ENCODE assay signal across 8 cellular contexts in genomic region chr17:8409966-8410881, GRCh38. TPM values are rescaled to one million over a fixed set of nuclear protein-coding genes. Genes with fewer than 3 reads are reported as not detected.
DNase-seq lines count a peak whose midpoint lies in the region; ATAC-seq and TF ChIP-seq lines count a peak whose summit lies in the region.

No MANE protein-coding gene starts in this region.

- H3K36me3 ChIP-seq in RWPE2 (ENCODE audit: low read depth) (no peaks in the 10 kb centered on the region), neutrophil (no peaks in the 10 kb centered on the region)

- H3K36me3 Mint-ChIP-seq in activated T-helper 2 cell treated with anti-CD3 and anti-CD28 coated beads, Interferon-gamma antibody, Interleukin-2, Interleukin-4, amounts not matched to agents 10 μg/mL and 5 μg/mL and 100 μg/mL, durations not matched to agents 14 hours and 24 hours and 36 hours (ENCODE audit: low read depth) = no peaks in the 10 kb centered on the region

- H3K27me3 Mint-ChIP-seq in activated T-helper 2 cell treated with anti-CD3 and anti-CD28 coated beads, Interferon-gamma antibody, Interleukin-2, Interleukin-4, amounts not matched to agents 10 μg/mL and 5 μg/mL and 100 μg/mL, durations not matched to agents 14 hours and 24 hours and 36 hours (ENCODE audit: low read depth) = peaks cover 34% of the 10 kb centered on the region

- H3K27ac ChIP-seq in RWPE2 (ENCODE audit: poor library complexity, severe bottlenecking) = no peak overlapping the region
- H3K27ac ChIP-seq in neutrophil = peak overlapping the region; percentile 97

- no peak overlapping the region for H3K4me3 ChIP-seq in RWPE2 (ENCODE audit: severe bottlenecking)
- no peak overlapping the region for H3K4me3 ChIP-seq in foreskin fibroblast (ENCODE audit: low read depth in 1 of 2, low read length in 2 of 2)
- peak overlapping the region; percentile 26 to 52 for H3K4me3 ChIP-seq in neutrophil (ENCODE audit: low read depth in 1 of 2, low read length in 1 of 2)

- peaks cover 21% of the 10 kb centered on the region for H3K4me1 Mint-ChIP-seq in activated T-helper 2 cell treated with anti-CD3 and anti-CD28 coated beads, Interferon-gamma antibody, Interleukin-2, Interleukin-4, amounts not matched to agents 10 μg/mL and 5 μg/mL and 100 μg/mL, durations not matched to agents 14 hours and 24 hours and 36 hours (ENCODE audit: low read depth)

- intact Hi-C loops in activated T-helper 2 cell treated with anti-CD3 and anti-CD28 coated beads, Interferon-gamma antibody, Interleukin-2, Interleukin-4, amounts not matched to agents 10 μg/mL and 5 μg/mL and 100 μg/mL, durations not matched to agents 14 hours and 24 hours and 36 hours (cut with micrococcal nuclease) = loop anchor here (1.0 to 2.0 kb wide), 2 partner anchors 31 to 335 kb away; no protein-coding TSS in a partner anchor

- H3K9me3 Mint-ChIP-seq in activated T-helper 2 cell treated with anti-CD3 and anti-CD28 coated beads, Interferon-gamma antibody, Interleukin-2, Interleukin-4, amounts not matched to agents 10 μg/mL and 5 μg/mL and 100 μg/mL, durations not matched to agents 14 hours and 24 hours and 36 hours = no peaks in the 10 kb centered on the region

- peaks cover 12% of the 10 kb centered on the region for H3K4me1 ChIP-seq in RWPE2 (ENCODE audit: insufficient read depth, poor library complexity, severe bottlenecking)
- peaks cover 49 to 50% of the 10 kb centered on the region in 2 experiments for H3K4me1 ChIP-seq in neutrophil (ENCODE audit: control insufficient read depth in 1 of 2, insufficient read depth in 1 of 2, low read depth in 1 of 2, low read length in 1 of 2)

- H3K4me3 Mint-ChIP-seq in activated T-helper 2 cell treated with anti-CD3 and anti-CD28 coated beads, Interferon-gamma antibody, Interleukin-2, Interleukin-4, amounts not matched to agents 10 μg/mL and 5 μg/mL and 100 μg/mL, durations not matched to agents 14 hours and 24 hours and 36 hours (ENCODE audit: low read depth) = no peak overlapping the region

- H3K27ac Mint-ChIP-seq in activated T-helper 2 cell treated with anti-CD3 and anti-CD28 coated beads, Interferon-gamma antibody, Interleukin-2, Interleukin-4, amounts not matched to agents 10 μg/mL and 5 μg/mL and 100 μg/mL, durations not matched to agents 14 hours and 24 hours and 36 hours = no peak overlapping the region

- DNase-seq in DMS79 treated with DMSO at 0.1 percent for 48 hours (lab: John Stamatoyannopoulos, UW) (peak; percentile 62), M059J (ENCODE audit: low read depth) (peak; percentile 84), RWPE2 (ENCODE audit: low spot score) (peak; percentile 81), foreskin fibroblast (peak; percentile 71 to 92), stromal cell of bone marrow (ENCODE audit: low read depth) (peak; percentile 81), cortex of kidney (lab: John Stamatoyannopoulos, UW) (no peak)
- DNase-seq in activated T-helper 2 cell treated with anti-CD3 and anti-CD28 coated beads, Interferon-gamma antibody, Interleukin-2, Interleukin-4, amounts not matched to agents 10 μg/mL and 5 μg/mL and 100 μg/mL, durations not matched to agents 14 hours and 24 hours and 36 hours (ENCODE audit: low spot score) = peak; percentile 66

- no peaks in the 10 kb centered on the region for H3K9me3 ChIP-seq in RWPE2 (ENCODE audit: severe bottlenecking)
- H3K9me3 ChIP-seq in neutrophil = no peaks in the 10 kb centered on the region

- ATAC-seq in RWPE2 (ENCODE audit: low read depth) = peak; percentile 75

- TF ChIP-seq CTCF in RWPE2 (IDR thresholded peaks at IDR 0.05; ENCODE audit: poor library complexity, severe bottlenecking) (peak; percentile 87), foreskin fibroblast (IDR thresholded peaks at IDR 0.05; ENCODE audit: low read depth, low read length) (peak; percentile 79), neutrophil (IDR thresholded peaks at IDR 0.05) (peak; percentile 89)

- H3K27me3 ChIP-seq in RWPE2 (ENCODE audit: insufficient read depth, poor library complexity, severe bottlenecking) = no peaks in the 10 kb centered on the region
- H3K27me3 ChIP-seq in neutrophil = no peaks in the 10 kb centered on the region

RNA-seq across cellular contexts. Expression of gene RNF222, which starts 12.6 kb away (rescaled TPM):
- total RNA-seq in M059J (2014; rRNA removed; shearing (Covaris generic)) = 0.10 TPM in 1 of 2 replicates, not detected in the other
- total RNA-seq in activated T-helper 2 cell treated with anti-CD3 and anti-CD28 coated beads, Interferon-gamma antibody, Interleukin-2, Interleukin-4, amounts not matched to agents 10 μg/mL and 5 μg/mL and 100 μg/mL, durations not matched to agents 14 hours and 24 hours and 36 hours = not detected in 2 replicates

RNA-seq across cellular contexts. Expression of gene NDEL1, which starts 25.5 kb away (rescaled TPM):
- total RNA-seq in M059J (2014; rRNA removed; shearing (Covaris generic)) = 39.5 and 43.7 TPM in 2 replicates
- total RNA-seq in activated T-helper 2 cell treated with anti-CD3 and anti-CD28 coated beads, Interferon-gamma antibody, Interleukin-2, Interleukin-4, amounts not matched to agents 10 μg/mL and 5 μg/mL and 100 μg/mL, durations not matched to agents 14 hours and 24 hours and 36 hours = 66.6 and 66.9 TPM in 2 replicates

RNA-seq across cellular contexts. Expression of gene RPL26, which starts 27.2 kb away (rescaled TPM):
- total RNA-seq in M059J (2014; rRNA removed; shearing (Covaris generic)) = 2,231 and 3,155 TPM in 2 replicates
- total RNA-seq in activated T-helper 2 cell treated with anti-CD3 and anti-CD28 coated beads, Interferon-gamma antibody, Interleukin-2, Interleukin-4, amounts not matched to agents 10 μg/mL and 5 μg/mL and 100 μg/mL, durations not matched to agents 14 hours and 24 hours and 36 hours = 2,352 and 2,379 TPM in 2 replicates

Comparison
In these comparisons a context has a peak if more than half of its experiments do, and no peak if none do; other contexts are left out.
1. H3K4me3 ChIP-seq: peak in neutrophil (2 of 2); none in RWPE2 (single experiment) and foreskin fibroblast (0 of 2).
2. Peak in every context shown above with its lines, with median percentiles within 50 percentile points of each other: CTCF ChIP-seq.